Comparison of ENCODE assay signal across 1 cellular context in the genomic region with DNA sequence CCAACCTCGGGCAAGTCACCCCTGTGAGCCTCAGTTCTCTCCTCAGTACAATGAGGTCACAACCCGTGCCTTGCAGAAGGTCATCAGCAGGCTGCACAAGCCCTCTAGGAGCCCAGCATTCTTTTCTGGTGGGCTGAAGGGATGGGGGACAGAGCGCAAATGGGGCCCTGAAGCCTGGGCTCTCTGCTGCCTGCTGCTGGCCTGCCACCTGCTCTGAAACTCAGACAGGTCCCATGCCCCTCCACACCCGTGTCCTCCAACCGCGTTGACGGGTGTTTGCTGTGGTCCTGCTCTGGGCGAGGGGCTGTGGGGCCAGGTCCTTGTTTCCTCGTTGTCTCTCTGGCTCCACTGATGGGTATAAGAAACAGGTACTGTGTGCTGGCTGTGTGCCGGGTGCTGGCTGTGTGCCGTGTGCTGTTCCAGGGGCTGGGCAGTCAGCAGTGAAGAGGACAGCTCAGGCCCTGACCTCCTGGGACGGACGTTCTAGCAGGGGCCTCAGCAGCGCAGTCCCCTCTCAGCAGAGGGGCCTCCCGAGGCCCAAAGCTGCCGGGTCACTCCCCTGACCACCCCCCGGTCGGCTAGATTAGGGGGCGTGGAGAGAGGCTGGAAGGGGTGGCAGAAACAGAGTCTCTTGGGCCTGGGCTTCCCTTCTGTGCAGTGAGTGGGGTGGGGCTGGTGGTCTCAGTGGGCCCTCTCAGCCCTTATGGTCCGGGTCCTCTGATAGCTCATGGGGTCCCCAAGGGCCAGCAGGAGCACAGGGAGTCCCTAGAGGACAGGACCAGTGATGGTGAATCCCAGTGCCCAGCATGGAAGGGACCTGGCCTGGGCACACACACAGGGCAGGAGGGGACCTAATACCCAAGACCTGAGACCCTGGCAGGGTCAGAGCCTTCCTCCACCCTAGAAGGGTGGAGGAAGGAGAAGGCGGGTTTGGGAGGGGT.
TF ChIP-seq lines count a peak whose summit lies in the region.

No MANE protein-coding gene starts in this region.

TF ChIP-seq in GM23338, 12 proteins besides CTCF, POLR2A, EP300 and RAD21:
- TF ChIP-seq ZNF462 (CRISPR knock-in tag; IDR thresholded peaks at IDR 0.05) (no peak), ZNF114 (CRISPR knock-in tag; IDR thresholded peaks at IDR 0.05) (no peak), EZH2 (IDR thresholded peaks at IDR 0.05; ENCODE audit: low read depth, unreplicated experiment) (no peak), CREB1 (CRISPR knock-in tag; IDR thresholded peaks at IDR 0.05; ENCODE audit: low read depth) (no peak), EZH2phosphoT487 (IDR thresholded peaks at IDR 0.05; ENCODE audit: unreplicated experiment) (no peak)
- TF ChIP-seq, protein P1, sequence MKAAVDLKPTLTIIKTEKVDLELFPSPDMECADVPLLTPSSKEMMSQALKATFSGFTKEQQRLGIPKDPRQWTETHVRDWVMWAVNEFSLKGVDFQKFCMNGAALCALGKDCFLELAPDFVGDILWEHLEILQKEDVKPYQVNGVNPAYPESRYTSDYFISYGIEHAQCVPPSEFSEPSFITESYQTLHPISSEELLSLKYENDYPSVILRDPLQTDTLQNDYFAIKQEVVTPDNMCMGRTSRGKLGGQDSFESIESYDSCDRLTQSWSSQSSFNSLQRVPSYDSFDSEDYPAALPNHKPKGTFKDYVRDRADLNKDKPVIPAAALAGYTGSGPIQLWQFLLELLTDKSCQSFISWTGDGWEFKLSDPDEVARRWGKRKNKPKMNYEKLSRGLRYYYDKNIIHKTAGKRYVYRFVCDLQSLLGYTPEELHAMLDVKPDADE (IDR thresholded peaks at IDR 0.05) = no peak
